ENCODE assay signal across 8 cellular contexts in genomic region chr19:35154535-35155406, GRCh38. TPM values are rescaled to one million over a fixed set of nuclear protein-coding genes. Genes with fewer than 3 reads are reported as not detected.
DNase-seq lines count a peak whose midpoint lies in the region.

Gene FXYD5 (plus strand): TSS chr19:35154735. CDS start chr19:35155551, 816 bp downstream.

- peak within 1 kb of the TSS; percentile 43 for H3K27ac ChIP-seq in mesodermal cell (ENCODE audit: low read depth, low read length, severe bottlenecking)

- CTCF ChIA-PET in activated CD4-positive, alpha-beta memory T cell treated with anti-CD3 and anti-CD28 coated beads for 36 hours (lab: Charles Lee), result interaction anchor here (0.5 to 4.6 kb wide), 13 partner anchors 8 to 394 kb away, joined by 3 to 81 read pairs (median 4); partner anchors contain the start of genes FXYD7 and LGI4

- H3K4me1 ChIP-seq in mesodermal cell (ENCODE audit: control insufficient read depth, insufficient read depth, low read length, poor library complexity, severe bottlenecking), result peaks cover 10% of the 10 kb centered on the region

- H3K9me3 Mint-ChIP-seq in activated CD4-positive, alpha-beta memory T cell treated with anti-CD3 and anti-CD28 coated beads for 36 hours, result no peaks in the 10 kb centered on the region

- no peaks in the 10 kb centered on the region for H3K9me3 ChIP-seq in mesodermal cell (ENCODE audit: control insufficient read depth, low read length)

- intact Hi-C loops in activated CD4-positive, alpha-beta memory T cell treated with anti-CD3 and anti-CD28 coated beads for 36 hours (cut with micrococcal nuclease), result loop anchor here (1.0 to 2.0 kb wide), 3 partner anchors 60 to 114 kb away; partner anchors contain the start of gene USF2

- H3K4me3 ChIP-seq in mesodermal cell (ENCODE audit: extremely low read depth, insufficient read depth, low read length, poor library complexity, severe bottlenecking), result peak within 1 kb of the TSS; percentile 66

- peak within 1 kb of the TSS; percentile 98 for H3K4me3 Mint-ChIP-seq in activated CD4-positive, alpha-beta memory T cell treated with anti-CD3 and anti-CD28 coated beads for 36 hours

- POLR2A ChIA-PET in activated CD4-positive, alpha-beta memory T cell treated with anti-CD3 and anti-CD28 coated beads for 36 hours (lab: Charles Lee), result interaction anchor here (0.6 to 2.4 kb wide), 7 partner anchors 13 to 153 kb away, joined by 3 to 20 read pairs (median 5); no protein-coding TSS in a partner anchor

- DNase-seq in DMS153 treated with DMSO at 0.1 percent for 48 hours (lab: John Stamatoyannopoulos, UW; ENCODE audit: unreplicated experiment), result peak; percentile 5
- no peak for DNase-seq in DMS153 (lab: John Stamatoyannopoulos, UW)
- peak; percentile 23 for DNase-seq in NCI-H526 treated with DMSO at 0.1 percent for 48 hours (lab: John Stamatoyannopoulos, UW)
- DNase-seq in activated CD4-positive, alpha-beta memory T cell treated with anti-CD3 and anti-CD28 coated beads for 36 hours, result peak; percentile 93
- DNase-seq in effector CD8-positive, alpha-beta T cell (lab: John Stamatoyannopoulos, UW), result peak; percentile 44
- peak; percentile 62 to 79 for DNase-seq in stimulated activated CD8-positive, alpha-beta memory T cell treated with anti-CD3 and anti-CD28 coated beads, Interleukin-2, amount 100 ng/mL, for 48 hours (ENCODE audit: low read depth in 2 of 2)
- DNase-seq in HuH-7.5 (ENCODE audit: low spot score), result no peak

- H3K27me3 Mint-ChIP-seq in activated CD4-positive, alpha-beta memory T cell treated with anti-CD3 and anti-CD28 coated beads for 36 hours, result no peaks in the 10 kb centered on the region

- H3K36me3 ChIP-seq in mesodermal cell (ENCODE audit: control insufficient read depth, insufficient read depth, low read length), result peaks cover 31% of the 10 kb centered on the region

- H3K4me1 Mint-ChIP-seq in activated CD4-positive, alpha-beta memory T cell treated with anti-CD3 and anti-CD28 coated beads for 36 hours (ENCODE audit: low read depth), result peaks cover 50% of the 10 kb centered on the region

- peaks cover 51% of the 10 kb centered on the region for H3K36me3 Mint-ChIP-seq in activated CD4-positive, alpha-beta memory T cell treated with anti-CD3 and anti-CD28 coated beads for 36 hours

- WGBS in mesodermal cell (ENCODE audit: insufficient coverage in 2 of 2), 2 experiments, result 0 to 2% methylated on average over 25 to 31 of the region's 49 CpGs

- peak within 1 kb of the TSS; percentile 99 for H3K27ac Mint-ChIP-seq in activated CD4-positive, alpha-beta memory T cell treated with anti-CD3 and anti-CD28 coated beads for 36 hours

RNA-seq across cellular contexts. Expression of gene FXYD5, which starts in this region (rescaled TPM):
- total RNA-seq in activated CD4-positive, alpha-beta memory T cell treated with anti-CD3 and anti-CD28 coated beads for 36 hours, result 100 to 1,000 TPM; 334 to 360 TPM
- polyA plus RNA-seq in mesodermal cell (2013, experiment 1 of 2), result 183 TPM
- polyA plus RNA-seq in mesodermal cell (2013, experiment 2 of 2), result 160 TPM

Comparison
In these comparisons a context has a peak if more than half of its experiments do, and no peak if none do; other contexts are left out.
1. DNase-seq: peak in DMS153 treated with DMSO at 0.1 percent for 48 hours (single experiment), NCI-H526 treated with DMSO at 0.1 percent for 48 hours (single experiment), activated CD4-positive, alpha-beta memory T cell treated with anti-CD3 and anti-CD28 coated beads for 36 hours (single experiment), effector CD8-positive, alpha-beta T cell (single experiment) and stimulated activated CD8-positive, alpha-beta memory T cell treated with anti-CD3 and anti-CD28 coated beads, Interleukin-2, amount 100 ng/mL, for 48 hours (2 of 2); none in DMS153 (single experiment) and HuH-7.5 (single experiment).